24 cellular contexts compared by ENCODE assay signal in the genomic region with DNA sequence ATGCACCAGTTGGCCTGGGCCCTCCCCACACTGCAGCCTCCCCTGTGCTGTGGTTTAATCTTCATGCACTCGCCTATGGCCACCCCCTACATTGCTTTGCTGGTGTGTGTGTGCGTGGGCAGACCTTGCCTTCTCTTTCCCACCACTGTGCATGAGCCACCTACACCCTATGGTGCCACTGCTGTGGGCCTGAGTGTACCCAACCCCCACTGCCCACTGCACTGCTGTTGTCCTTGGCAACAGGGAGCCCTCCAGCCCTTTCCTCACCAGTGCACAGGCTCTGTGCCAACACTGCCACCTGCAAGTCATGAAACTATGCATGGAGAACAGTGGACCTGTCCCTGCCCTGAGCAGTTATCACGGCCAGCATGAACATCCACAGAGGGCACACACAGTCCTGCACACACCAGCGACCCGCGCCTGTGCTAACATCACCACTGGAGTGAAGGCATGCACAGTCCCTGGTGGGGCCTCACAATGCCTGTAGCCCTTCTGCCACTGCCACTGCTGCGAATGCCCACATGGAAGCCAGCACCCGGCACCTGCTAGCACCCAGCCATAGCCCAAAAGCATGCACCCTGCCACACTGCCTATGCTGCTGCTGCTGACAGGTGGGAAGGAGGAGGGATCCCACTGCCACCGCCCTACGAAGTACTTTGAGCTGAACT.
DNase-seq lines count a peak whose midpoint lies in the region; ATAC-seq lines count a peak whose summit lies in the region.
"Had no signal": no experiment of that assay in that cellular context is flagged by ENCODE, and none has a peak within 500 bp of the region (broad histone marks: within the 10 kb centered on the region; RNA-seq: fewer than 3 reads in every experiment).

No MANE protein-coding gene starts in this region.

- H3K4me1 Mint-ChIP-seq in activated CD4-positive, alpha-beta memory T cell treated with anti-CD3 and anti-CD28 coated beads for 36 hours (ENCODE audit: low read depth), result no peaks in the 10 kb centered on the region

- H3K4me3 ChIP-seq in aorta (ENCODE audit: low read length in 2 of 2), result no peak overlapping the region
- H3K4me3 ChIP-seq: HAP-1, psoas muscle had no signal

- H3K27me3 Mint-ChIP-seq in activated CD4-positive, alpha-beta memory T cell treated with anti-CD3 and anti-CD28 coated beads for 36 hours, result no peaks in the 10 kb centered on the region
- H3K27me3 Mint-ChIP-seq: type B pancreatic cell had no signal

- intact Hi-C loops in aorta (cut with DNase I), result no loop called here
- intact Hi-C loops in activated CD4-positive, alpha-beta memory T cell treated with anti-CD3 and anti-CD28 coated beads for 36 hours (cut with micrococcal nuclease), result no loop called here

- H3K4me1 ChIP-seq in aorta (ENCODE audit: control insufficient read depth in 1 of 2, insufficient read depth in 2 of 2, low read length in 2 of 2), result no peaks in the 10 kb centered on the region
- H3K4me1 ChIP-seq: HAP-1, psoas muscle had no signal

- H3K27ac ChIP-seq in aorta (ENCODE audit: low read depth in 1 of 2, low read length in 2 of 2), result no peak overlapping the region
- H3K27ac ChIP-seq: psoas muscle had no signal

- 75 to 86% methylated on average over 10 of the region's 10 CpGs for WGBS in aorta, 2 donors

- CTCF ChIA-PET in activated CD4-positive, alpha-beta memory T cell treated with anti-CD3 and anti-CD28 coated beads for 36 hours (lab: Charles Lee), result no interaction called here

- no peaks in the 10 kb centered on the region for H3K9me3 ChIP-seq in aorta (ENCODE audit: control insufficient read depth, low read length)
- H3K9me3 ChIP-seq: HAP-1 had no signal

- no peak overlapping the region for H3K27ac Mint-ChIP-seq in activated CD4-positive, alpha-beta memory T cell treated with anti-CD3 and anti-CD28 coated beads for 36 hours
- H3K27ac Mint-ChIP-seq: activated naive CD4-positive, alpha-beta T cell treated with anti-CD3 and anti-CD28 coated beads for 36 hours; CD4-positive, alpha-beta T cell; effector memory CD8-positive, alpha-beta T cell; type B pancreatic cell had no signal

- H3K36me3 ChIP-seq in aorta (ENCODE audit: control insufficient read depth in 1 of 2, insufficient read depth in 2 of 2, low read length in 1 of 2), result no peaks in the 10 kb centered on the region
- H3K36me3 ChIP-seq: HAP-1 had no signal

- H3K9me3 Mint-ChIP-seq in activated CD4-positive, alpha-beta memory T cell treated with anti-CD3 and anti-CD28 coated beads for 36 hours, result no peaks in the 10 kb centered on the region
- H3K9me3 Mint-ChIP-seq: CD4-positive, alpha-beta T cell; effector memory CD8-positive, alpha-beta T cell; type B pancreatic cell had no signal

- peak; percentile 57 for ATAC-seq in aorta (ENCODE audit: low FRiP score)
- ATAC-seq: effector memory CD8-positive, alpha-beta T cell; left ventricle myocardium superior; PC-3; psoas muscle had no signal

- H3K36me3 Mint-ChIP-seq in activated CD4-positive, alpha-beta memory T cell treated with anti-CD3 and anti-CD28 coated beads for 36 hours, result no peaks in the 10 kb centered on the region
- H3K36me3 Mint-ChIP-seq: type B pancreatic cell had no signal

- peak; percentile 8 for DNase-seq in NCI-H748 (lab: John Stamatoyannopoulos, UW; ENCODE audit: unreplicated experiment)
- no peak for DNase-seq in NCI-H748 treated with DMSO at 0.1 percent for 48 hours (lab: John Stamatoyannopoulos, UW)
- peak; percentile 71 for DNase-seq in NCI-H69 (lab: John Stamatoyannopoulos, UW)
- DNase-seq in left kidney (ENCODE audit: low read depth, low spot score), result peak; percentile 6
- DNase-seq in aorta, result no peak
- no peak for DNase-seq in activated CD4-positive, alpha-beta memory T cell treated with anti-CD3 and anti-CD28 coated beads for 36 hours
- DNase-seq in activated CD8-positive, alpha-beta memory T cell treated with anti-CD3 and anti-CD28 coated beads, Interleukin-2, amount 50 U/mL, for 4 hours, result no peak
- DNase-seq in nucleus accumbens (lab: John Stamatoyannopoulos, UW), result no peak
- DNase-seq: activated CD4-positive, alpha-beta T cell treated with anti-CD3 and anti-CD28 coated beads, Interleukin-2, amount 50 U/mL, for 48 hours; activated naive CD4-positive, alpha-beta T cell treated with anti-CD3 and anti-CD28 coated beads for 36 hours; CD4-positive, alpha-beta T cell; central memory CD4-positive, alpha-beta T cell; DMS 273 treated with DMSO at 0.1 percent for 48 hours; effector memory CD8-positive, alpha-beta T cell; Karpas-422; left ventricle myocardium superior; NCI-H1417 treated with DMSO at 0.1 percent for 48 hours; NCI-H510A; PC-3; psoas muscle; stimulated activated CD4-positive, alpha-beta T cell treated with anti-CD3 and anti-CD28 coated beads, Interleukin-4, amount 100 ng/mL, for 1 hour; T-helper 2 cell had no signal

- no peak overlapping the region for H3K4me3 Mint-ChIP-seq in activated CD4-positive, alpha-beta memory T cell treated with anti-CD3 and anti-CD28 coated beads for 36 hours
- H3K4me3 Mint-ChIP-seq: activated naive CD4-positive, alpha-beta T cell treated with anti-CD3 and anti-CD28 coated beads for 36 hours; CD4-positive, alpha-beta T cell; effector memory CD8-positive, alpha-beta T cell; type B pancreatic cell had no signal

- POLR2A ChIA-PET in activated CD4-positive, alpha-beta memory T cell treated with anti-CD3 and anti-CD28 coated beads for 36 hours (lab: Charles Lee), result no interaction called here

- no peaks in the 10 kb centered on the region for H3K27me3 ChIP-seq in aorta (ENCODE audit: control insufficient read depth in 1 of 2, insufficient read depth in 2 of 2, low read length in 1 of 2)

Comparison
In these comparisons a context has a peak if more than half of its experiments do, and no peak if none do; other contexts are left out.
1. DNase-seq: peak in NCI-H748 (single experiment), NCI-H69 (single experiment) and left kidney (single experiment); none in NCI-H748 treated with DMSO at 0.1 percent for 48 hours (single experiment), aorta (0 of 2), activated CD4-positive, alpha-beta memory T cell treated with anti-CD3 and anti-CD28 coated beads for 36 hours (single experiment), activated CD8-positive, alpha-beta memory T cell treated with anti-CD3 and anti-CD28 coated beads, Interleukin-2, amount 50 U/mL, for 4 hours (single experiment) and nucleus accumbens (0 of 56).